ENCODE assay signal across 3 cellular contexts in the genomic region with DNA sequence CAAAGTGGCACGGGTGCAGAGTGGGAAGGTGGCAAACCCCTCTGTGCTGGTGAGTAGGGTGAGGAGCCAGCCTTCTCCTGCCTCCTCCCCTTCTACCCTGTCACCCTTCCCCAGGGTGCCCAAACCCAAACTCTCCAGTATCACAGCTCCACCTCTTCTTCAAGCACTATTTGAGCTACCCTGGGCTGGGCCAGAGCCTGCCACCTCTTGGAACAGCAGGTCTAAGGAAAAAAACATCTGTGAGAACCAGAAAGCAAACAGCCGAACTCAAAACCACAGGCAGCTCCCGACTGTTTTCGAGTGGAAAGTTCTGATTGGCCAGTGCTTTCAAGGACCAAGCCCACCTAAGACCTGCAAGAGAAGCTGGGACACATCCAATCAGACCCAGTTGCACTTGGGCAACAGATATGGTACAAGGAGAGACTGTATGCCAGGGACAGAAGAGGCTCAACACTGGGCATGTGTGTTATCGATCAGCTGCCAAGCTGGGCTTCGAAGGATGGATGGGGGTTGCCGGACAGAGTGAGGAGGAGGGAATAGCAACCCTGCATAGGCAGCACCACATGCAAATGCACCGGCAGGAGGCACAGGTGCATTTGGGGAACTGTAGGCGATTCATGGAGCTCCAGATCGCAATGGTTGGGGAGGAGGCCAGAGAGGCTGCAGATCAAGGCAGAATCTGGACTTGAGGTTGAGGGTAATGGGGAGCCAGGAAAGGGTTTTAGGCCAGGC.
TF ChIP-seq lines count a peak whose summit lies in the region.

No MANE protein-coding gene starts in this region.

TF ChIP-seq in GM23338, 12 proteins besides CTCF, POLR2A, EP300 and RAD21 (continues in another document):
- no peak for TF ChIP-seq JUNB (IDR thresholded peaks at IDR 0.05; ENCODE audit: unreplicated experiment)
- TF ChIP-seq STAT1 (IDR thresholded peaks at IDR 0.05; ENCODE audit: unreplicated experiment): no peak
- TF ChIP-seq EZH2phosphoT487 (IDR thresholded peaks at IDR 0.05; ENCODE audit: unreplicated experiment): no peak
- TF ChIP-seq ZNF462 (CRISPR knock-in tag; IDR thresholded peaks at IDR 0.05): no peak
- TF ChIP-seq NANOG (IDR thresholded peaks at IDR 0.05; ENCODE audit: borderline replicate concordance): no peak
- no peak for TF ChIP-seq POLR2AphosphoS5 (IDR thresholded peaks at IDR 0.05; ENCODE audit: low read depth)

TF ChIP-seq in WTC11, 78 proteins besides CTCF, POLR2A, EP300 and RAD21:
- TF ChIP-seq NFATC4 (CRISPR knock-in tag; IDR thresholded peaks at IDR 0.05) (no peak), SP1 (CRISPR knock-in tag; conservative IDR thresholded peaks at IDR 0.05) (no peak), NR2C2 (CRISPR knock-in tag; IDR thresholded peaks at IDR 0.05) (no peak), ZNF219 (CRISPR knock-in tag; IDR thresholded peaks at IDR 0.05; ENCODE audit: borderline replicate concordance) (no peak), KAT7 (CRISPR knock-in tag; IDR thresholded peaks at IDR 0.05; ENCODE audit: borderline replicate concordance) (no peak), AR (CRISPR knock-in tag; IDR thresholded peaks at IDR 0.05) (no peak)
- TF ChIP-seq, protein P1, sequence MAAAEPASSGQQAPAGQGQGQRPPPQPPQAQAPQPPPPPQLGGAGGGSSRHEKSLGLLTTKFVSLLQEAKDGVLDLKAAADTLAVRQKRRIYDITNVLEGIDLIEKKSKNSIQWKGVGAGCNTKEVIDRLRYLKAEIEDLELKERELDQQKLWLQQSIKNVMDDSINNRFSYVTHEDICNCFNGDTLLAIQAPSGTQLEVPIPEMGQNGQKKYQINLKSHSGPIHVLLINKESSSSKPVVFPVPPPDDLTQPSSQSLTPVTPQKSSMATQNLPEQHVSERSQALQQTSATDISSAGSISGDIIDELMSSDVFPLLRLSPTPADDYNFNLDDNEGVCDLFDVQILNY (CRISPR knock-in tag; IDR thresholded peaks at IDR 0.05): no peak
- TF ChIP-seq, protein P2, sequence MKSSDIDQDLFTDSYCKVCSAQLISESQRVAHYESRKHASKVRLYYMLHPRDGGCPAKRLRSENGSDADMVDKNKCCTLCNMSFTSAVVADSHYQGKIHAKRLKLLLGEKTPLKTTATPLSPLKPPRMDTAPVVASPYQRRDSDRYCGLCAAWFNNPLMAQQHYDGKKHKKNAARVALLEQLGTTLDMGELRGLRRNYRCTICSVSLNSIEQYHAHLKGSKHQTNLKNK (CRISPR knock-in tag; IDR thresholded peaks at IDR 0.05): no peak

TF ChIP-seq in H1, 55 proteins besides CTCF, POLR2A, EP300 and RAD21:
- TF ChIP-seq, protein P3, sequence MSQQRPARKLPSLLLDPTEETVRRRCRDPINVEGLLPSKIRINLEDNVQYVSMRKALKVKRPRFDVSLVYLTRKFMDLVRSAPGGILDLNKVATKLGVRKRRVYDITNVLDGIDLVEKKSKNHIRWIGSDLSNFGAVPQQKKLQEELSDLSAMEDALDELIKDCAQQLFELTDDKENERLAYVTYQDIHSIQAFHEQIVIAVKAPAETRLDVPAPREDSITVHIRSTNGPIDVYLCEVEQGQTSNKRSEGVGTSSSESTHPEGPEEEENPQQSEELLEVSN (IDR thresholded peaks at IDR 0.05): peak; percentile 83
- TF ChIP-seq RFX5 (IDR thresholded peaks at IDR 0.05; ENCODE audit: borderline replicate concordance, low read depth, low read length) (no peak), POLR2AphosphoS5 (IDR thresholded peaks at IDR 0.05; ENCODE audit: low read depth, low read length) (no peak), CBX5 (IDR thresholded peaks at IDR 0.05; ENCODE audit: low read depth, low read length) (no peak)
- TF ChIP-seq, protein P4, sequence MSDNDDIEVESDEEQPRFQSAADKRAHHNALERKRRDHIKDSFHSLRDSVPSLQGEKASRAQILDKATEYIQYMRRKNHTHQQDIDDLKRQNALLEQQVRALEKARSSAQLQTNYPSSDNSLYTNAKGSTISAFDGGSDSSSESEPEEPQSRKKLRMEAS (IDR thresholded peaks at IDR 0.05): peak; percentile 53
